ENCODE assay signal across 33 cellular contexts in the genomic region with DNA sequence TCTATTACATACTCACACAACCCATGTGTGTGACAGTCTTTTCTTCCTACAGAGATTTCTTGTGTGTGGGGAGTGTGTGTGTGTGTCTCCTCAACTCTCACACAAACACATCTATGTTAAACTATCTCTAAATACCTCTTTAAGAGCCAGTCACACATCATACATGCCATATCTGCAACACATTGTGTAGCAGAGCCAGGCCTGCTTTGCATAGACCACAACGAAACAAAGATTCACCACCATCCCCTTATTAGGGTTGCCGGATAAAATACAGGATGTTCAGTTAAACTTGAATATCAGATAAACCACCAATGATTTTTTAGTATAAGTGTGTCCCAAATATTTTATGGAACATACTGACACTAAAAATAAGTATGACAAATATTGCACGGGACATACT. TPM values are rescaled to one million over a fixed set of nuclear protein-coding genes. Genes with fewer than 3 reads are reported as not detected.
DNase-seq lines count a peak whose midpoint lies in the region; ATAC-seq and FAIRE-seq lines count a peak whose summit lies in the region.
"Had no signal": no experiment of that assay in that cellular context is flagged by ENCODE, and none has a peak within 500 bp of the region (broad histone marks: within the 10 kb centered on the region; RNA-seq: fewer than 3 reads in every experiment).

No MANE protein-coding gene starts in this region.

- ATAC-seq in GM18858 (IDR thresholded peaks at IDR 0.05; ENCODE audit: unreplicated experiment), result peak; percentile 61
- peak; percentile 85 for ATAC-seq in GM19463 (IDR thresholded peaks at IDR 0.05; ENCODE audit: unreplicated experiment)
- ATAC-seq in HG02763 (IDR thresholded peaks at IDR 0.05; ENCODE audit: unreplicated experiment), result peak; percentile 71
- peak; percentile 80 for ATAC-seq in HG03439 (IDR thresholded peaks at IDR 0.05; ENCODE audit: unreplicated experiment)
- ATAC-seq in left cardiac atrium, result no peak
- ATAC-seq in GM19035 (IDR thresholded peaks at IDR 0.05; ENCODE audit: unreplicated experiment), result no peak
- ATAC-seq: activated T-cell treated with anti-CD3 and anti-CD28 coated beads, Interleukin-2, amount 50 U/mL, for 4 hours; natural killer cell treated with Interleukin-12 subunit alpha and Interleukin-12 subunit beta and Interleukin-15 and Interleukin-18, amount 100 ng/mL, for 72 hours; stimulated activated naive B cell treated with anti-CD40 and anti-IgM and Interleukin-4, amounts not matched to agents 10 μg/mL and 1 μg/mL and 100 μg/mL, for 72 hours had no signal

- intact Hi-C loops in left cardiac atrium (cut with DNase I), result no loop called here

- FAIRE-seq in RCC 7860 (lab: Jason Lieb, UNC), result no peak
- FAIRE-seq: A204.1, G401.6, GM19239, small intestine had no signal

- no peak for DNase-seq in left cardiac atrium
- no peak for DNase-seq in stimulated activated CD4-positive, alpha-beta T cell treated with anti-CD3 and anti-CD28 coated beads, Interleukin-4, amount 100 ng/mL, for 24 hours
- DNase-seq in RCC 7860 (ENCODE audit: low spot score), result no peak
- DNase-seq: activated CD4-positive, alpha-beta T cell treated with anti-CD3 and anti-CD28 coated beads for 48 hours; activated naive CD4-positive, alpha-beta T cell; activated T-cell treated with anti-CD3 and anti-CD28 coated beads, Interleukin-2, amount 50 U/mL, for 4 hours; adrenal gland; AML-193; CD8-positive, alpha-beta memory T cell; DMS53; effector CD8-positive, alpha-beta T cell; GM23248; lower lobe of right lung; NCI-H187; ovary; retina; SK-N-SH; small intestine; stimulated activated naive B cell treated with anti-CD40 and anti-IgM and Interleukin-4, amounts not matched to agents 10 μg/mL and 1 μg/mL and 100 μg/mL, for 72 hours; uterus had no signal

RNA-seq across cellular contexts. Expression of a gene that starts 2.3 kb away (rescaled TPM):
- not detected for total RNA-seq in left cardiac atrium
- total RNA-seq: activated T-cell treated with anti-CD3 and anti-CD28 coated beads, Interleukin-2, amount 50 U/mL, for 4 hours; adrenal gland; CD8-positive, alpha-beta memory T cell; epithelial cell of proximal tubule; GM23248; kidney epithelial cell; lower lobe of right lung; mononuclear cell; natural killer cell treated with Interleukin-12 subunit alpha and Interleukin-12 subunit beta and Interleukin-15 and Interleukin-18, amount 100 ng/mL, for 72 hours; ovary; T-helper 2 cell treated with Interferon-gamma antibody and Interleukin-4, amounts not matched to agents 100 ng/mL and 5 ng/mL, for 36 hours; uterus had no signal

Comparison
In these comparisons a context has a peak if more than half of its experiments do, and no peak if none do; other contexts are left out.
1. ATAC-seq: peak in GM18858 (single experiment), GM19463 (single experiment), HG02763 (single experiment) and HG03439 (single experiment); none in left cardiac atrium (0 of 2) and GM19035 (single experiment).